In the genomic region with DNA sequence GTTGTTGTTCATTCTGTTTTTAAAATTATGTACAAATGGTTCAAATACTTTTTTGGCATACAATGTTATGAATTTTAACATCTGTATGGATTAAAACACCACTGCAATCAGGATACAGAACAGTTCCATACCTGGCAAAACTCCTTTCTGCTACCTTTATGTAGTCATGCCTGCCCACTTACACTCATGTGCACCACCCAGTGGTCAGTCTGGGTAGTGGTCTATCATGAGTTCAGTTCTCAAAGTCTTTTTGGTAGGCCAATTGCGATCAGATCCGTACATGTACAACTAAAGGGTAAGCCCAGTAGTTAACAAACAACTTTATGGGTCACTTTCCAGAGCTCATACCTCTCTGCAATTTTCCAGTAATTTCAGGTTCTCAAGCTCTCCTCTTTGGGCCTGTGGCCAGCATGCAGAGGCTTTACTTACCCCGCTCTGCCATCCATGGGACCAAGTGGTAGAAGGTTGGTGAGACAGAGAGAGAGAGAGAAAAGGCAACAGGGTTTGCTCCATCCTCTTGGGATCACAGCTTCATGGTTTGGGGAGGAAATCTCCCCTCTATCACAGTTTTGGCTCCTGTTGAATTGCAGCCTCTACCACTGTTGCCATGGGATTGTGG, we compare ENCODE assay signal across 8 cellular contexts.
DNase-seq lines count a peak whose midpoint lies in the region; ATAC-seq and TF ChIP-seq lines count a peak whose summit lies in the region.

No MANE protein-coding gene starts in this region.

- H3K79me2 ChIP-seq in fibroblast of lung (ENCODE audit: control insufficient read depth, insufficient read depth, low read length), result no peaks in the 10 kb centered on the region
- no peaks in the 10 kb centered on the region for H3K79me2 ChIP-seq in osteoblast (ENCODE audit: insufficient read depth, low read length)

- no TSS peak for BruUV-seq in A673 (replicated peaks; lab: Mats Ljungman, UMichigan)

- no peak overlapping the region for H3K9ac ChIP-seq in fibroblast of lung (ENCODE audit: insufficient read depth, low read length)

- peaks cover 27% of the 10 kb centered on the region for H3K27me3 ChIP-seq in A673 (replicated peaks; ENCODE audit: insufficient read depth, low read depth, low read length, poor library complexity)
- H3K27me3 ChIP-seq in fibroblast of lung (ENCODE audit: control insufficient read depth, insufficient read depth, low read length), result no peaks in the 10 kb centered on the region
- H3K27me3 ChIP-seq in osteoblast (ENCODE audit: insufficient read depth, low read length), result no peaks in the 10 kb centered on the region
- H3K27me3 ChIP-seq in upper lobe of left lung, result no peaks in the 10 kb centered on the region

- TF ChIP-seq EP300 in upper lobe of left lung (IDR thresholded peaks at IDR 0.05), result no peak

- peak; percentile 76 for ATAC-seq in HG02943 (IDR thresholded peaks at IDR 0.05; ENCODE audit: low read depth, unreplicated experiment)
- ATAC-seq in upper lobe of left lung (ENCODE audit: low FRiP score in 2 of 2), result peak; percentile 84 to 85

- no peak overlapping the region for H2AFZ ChIP-seq in fibroblast of lung (ENCODE audit: low read length)
- H2AFZ ChIP-seq in osteoblast (ENCODE audit: low read length), result no peak overlapping the region

- no peak overlapping the region for H3K4me2 ChIP-seq in fibroblast of lung (ENCODE audit: extremely low read depth, insufficient read depth, low read length)
- H3K4me2 ChIP-seq in osteoblast (ENCODE audit: insufficient read depth, low read length), result no peak overlapping the region

- intact Hi-C loops in A673 (cut with micrococcal nuclease; ENCODE audit: unreplicated experiment), result loop anchor here (2.0 kb wide), 2 partner anchors 387 to 395 kb away; no protein-coding TSS in a partner anchor

- 65 to 72% methylated on average over 3 of the region's 3 CpGs for WGBS in upper lobe of left lung, 2 donors

- H3K4me3 ChIP-seq in A673 (ENCODE audit: low read depth, low read length, poor library complexity, severe bottlenecking) (no peak overlapping the region), GM12875 (ENCODE audit: low read depth, low read length) (no peak overlapping the region), fibroblast of lung (replicated peaks in 1 of 4; ENCODE audit: control extremely low read depth in 1 of 4, insufficient read depth in 1 of 4, low read depth in 3 of 4, low read length in 4 of 4) (no peak overlapping the region), osteoblast (ENCODE audit: insufficient read depth, low read length) (no peak overlapping the region), upper lobe of left lung (no peak overlapping the region)

- H3K4me1 ChIP-seq in A673 (ENCODE audit: insufficient read depth, low read length, poor library complexity, severe bottlenecking), result no peaks in the 10 kb centered on the region
- no peaks in the 10 kb centered on the region for H3K4me1 ChIP-seq in fibroblast of lung (ENCODE audit: control insufficient read depth, extremely low read depth, insufficient read depth, low read length)
- H3K4me1 ChIP-seq in osteoblast (ENCODE audit: insufficient read depth, low read length), result no peaks in the 10 kb centered on the region
- no peaks in the 10 kb centered on the region for H3K4me1 ChIP-seq in upper lobe of left lung

- H4K20me1 ChIP-seq in fibroblast of lung (ENCODE audit: control insufficient read depth, extremely low read depth, insufficient read depth, low read length) (no peaks in the 10 kb centered on the region), osteoblast (ENCODE audit: insufficient read depth, low read length) (no peaks in the 10 kb centered on the region)

- CTCF ChIA-PET in A673 (lab: Charles Lee), result no interaction called here

- TF ChIP-seq CTCF in A673 (conservative IDR thresholded peaks at IDR 0.05; ENCODE audit: low read depth, low read length), result peak; percentile 89
- TF ChIP-seq CTCF in GM12875 (IDR thresholded peaks at IDR 0.05; ENCODE audit: borderline replicate concordance, insufficient read depth, low read depth, low read length), result peak; percentile 79
- peak; percentile 82 to 87 for TF ChIP-seq CTCF in fibroblast of lung (conservative IDR thresholded peaks at IDR 0.05 in 1 of 2, IDR thresholded peaks at IDR 0.05 in 1 of 2; ENCODE audit: low read depth in 1 of 2, low read length in 2 of 2)
- TF ChIP-seq CTCF in osteoblast (IDR thresholded peaks at IDR 0.05; ENCODE audit: extremely low read depth, low read depth, low read length), result peak; percentile 88
- TF ChIP-seq CTCF in upper lobe of left lung (IDR thresholded peaks at IDR 0.05), result peak; percentile 69 to 82 (median 77)

- DNase-seq in A673 (ENCODE audit: low spot score) (peak; percentile 62), OCI-M1 (lab: John Stamatoyannopoulos, UW) (peak; percentile 68), fibroblast of lung (ENCODE audit: low read depth in 2 of 2) (peak; percentile 49 to 61), osteoblast (ENCODE audit: insufficient read length, low spot score, missing footprints) (no peak), upper lobe of left lung (peak in 1 of 2 donors; percentile 60)
- DNase-seq in activated T-cell treated with anti-CD3 and anti-CD28 coated beads, Interleukin-2, amount 50 U/mL, for 1 hour, result peak; percentile 57

- no peak overlapping the region for H3K27ac ChIP-seq in A673 (ENCODE audit: low read depth, low read length, poor library complexity, severe bottlenecking)
- H3K27ac ChIP-seq in fibroblast of lung (ENCODE audit: insufficient read depth, low read length), result no peak overlapping the region
- no peak overlapping the region for H3K27ac ChIP-seq in osteoblast (ENCODE audit: low read depth, low read length)
- no peak overlapping the region for H3K27ac ChIP-seq in upper lobe of left lung

- H3K9me3 ChIP-seq in A673 (ENCODE audit: low read depth, low read length, poor library complexity, severe bottlenecking) (no peaks in the 10 kb centered on the region), fibroblast of lung (ENCODE audit: control insufficient read depth, insufficient read depth, low read depth, low read length) (no peaks in the 10 kb centered on the region), osteoblast (ENCODE audit: low read depth, low read length) (no peaks in the 10 kb centered on the region), upper lobe of left lung (no peaks in the 10 kb centered on the region)

- TF ChIP-seq POLR2A in upper lobe of left lung (IDR thresholded peaks at IDR 0.05), result no peak

- H3K36me3 ChIP-seq in A673 (ENCODE audit: insufficient read depth, low read length, poor library complexity, severe bottlenecking) (no peaks in the 10 kb centered on the region), fibroblast of lung (ENCODE audit: control insufficient read depth, insufficient read depth, low read length) (no peaks in the 10 kb centered on the region), osteoblast (ENCODE audit: insufficient read depth, low read length) (no peaks in the 10 kb centered on the region), upper lobe of left lung (no peaks in the 10 kb centered on the region)

- POLR2A ChIA-PET in A673 (lab: Charles Lee; ENCODE audit: low non-redundant PET), result no interaction called here
